24 cellular contexts compared by ENCODE assay signal in genomic region chr11:134947556-134947955, GRCh38.
"Had no signal": no experiment of that assay in that cellular context is flagged by ENCODE, and none has a peak within 500 bp of the region (broad histone marks: within the 10 kb centered on the region; RNA-seq: fewer than 3 reads in every experiment).

No MANE protein-coding gene starts in this region.

- H3K4me1 ChIP-seq: lower lobe of right lung, parathyroid adenoma, prostate gland, testis, transverse colon, uterus had no signal

- H3K9me3 ChIP-seq: lower lobe of right lung, mucosa of descending colon, neutrophil, prostate gland, spleen, testis, transverse colon, upper lobe of right lung, uterus had no signal

- H3K27ac ChIP-seq: lower lobe of right lung, neutrophil, parathyroid adenoma, prostate gland, spleen, testis, transverse colon, uterus had no signal

- DNase-seq: cortex of kidney; effector memory CD8-positive, alpha-beta T cell; erythroblast; head of caudate nucleus; left ventricle myocardium superior; lower lobe of right lung; mesenchymal stem cell; mucosa of descending colon; naive B cell; right cardiac atrium; spleen; stimulated activated CD4-positive, alpha-beta T cell treated with anti-CD3 and anti-CD28 coated beads, Interleukin-4, amount 100 ng/mL, for 4 hours; stimulated activated naive CD8-positive, alpha-beta T cell treated with anti-CD3 and anti-CD28 coated beads, Interleukin-15, Interleukin-2, amounts not matched to agents 100 U/mL and 50 U/mL, for 24 hours; substantia nigra; testis; transverse colon; upper lobe of right lung; uterus had no signal

- H3K4me3 ChIP-seq: lower lobe of right lung, mucosa of descending colon, prostate gland, skin epidermis, spleen, testis, transverse colon, upper lobe of right lung, uterus had no signal

- H3K27me3 ChIP-seq: neutrophil, testis, transverse colon, upper lobe of right lung, uterus had no signal

- H3K36me3 ChIP-seq: lower lobe of right lung, neutrophil, prostate gland, spleen, transverse colon, upper lobe of right lung, uterus had no signal

- ATAC-seq: effector memory CD8-positive, alpha-beta T cell; left ventricle myocardium superior; lower lobe of right lung; mucosa of descending colon; natural killer cell treated with Interleukin-12 subunit alpha and Interleukin-12 subunit beta and Interleukin-15 and Interleukin-18, amount 100 ng/mL, for 72 hours; right cardiac atrium; stimulated activated memory B cell treated with anti-CD40 and anti-IgM and Interleukin-4, amounts not matched to agents 10 μg/mL and 1 μg/mL and 100 μg/mL, for 72 hours; stimulated activated naive CD8-positive, alpha-beta T cell treated with anti-CD3 and anti-CD28 coated beads, Interleukin-15, Interleukin-2, amounts not matched to agents 100 U/mL and 50 U/mL, for 24 hours; upper lobe of right lung had no signal
